In the genomic region with DNA sequence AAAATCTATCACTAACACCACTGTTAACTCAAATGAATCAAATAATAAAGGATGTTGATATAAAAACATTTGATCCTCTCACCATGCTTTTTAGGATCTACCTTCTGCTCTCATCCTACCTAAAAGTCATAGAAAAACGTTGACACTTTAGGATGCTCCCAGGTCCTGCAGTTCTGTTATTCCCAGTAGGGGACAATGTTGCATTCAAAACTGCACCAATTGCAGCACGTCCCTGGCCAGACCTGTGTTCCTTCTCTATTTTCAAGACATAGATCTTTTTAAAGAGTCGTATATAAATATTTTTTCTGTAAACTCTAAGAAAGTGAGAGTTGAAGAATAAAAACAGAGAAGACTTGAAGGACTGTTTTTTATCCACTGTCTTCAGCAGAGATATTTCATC, we compare ENCODE assay signal across 12 cellular contexts.
A peak's percentile ranks its signal among the peaks of the same experiment; 100 is the strongest.
DNase-seq lines count a peak whose midpoint lies in the region; TF ChIP-seq lines count a peak whose summit lies in the region.
"Had no signal": no experiment of that assay in that cellular context is flagged by ENCODE, and none has a peak within 500 bp of the region (broad histone marks: within the 10 kb centered on the region; RNA-seq: fewer than 3 reads in every experiment).

No MANE protein-coding gene starts in this region.

- TF ChIP-seq CTCF in Loucy (conservative IDR thresholded peaks at IDR 0.05; ENCODE audit: low read length) (peak; percentile 37), cardiac fibroblast (IDR thresholded peaks at IDR 0.05; ENCODE audit: low read depth, low read length) (peak; percentile 28), neutrophil (IDR thresholded peaks at IDR 0.05) (no peak)

- H3K27me3 ChIP-seq in Loucy (ENCODE audit: insufficient read depth, low read length, poor library complexity, severe bottlenecking) (no peaks in the 10 kb centered on the region), neutrophil (no peaks in the 10 kb centered on the region)

- H3K4me1 ChIP-seq in Loucy (ENCODE audit: insufficient read depth, low read length, poor library complexity, severe bottlenecking), result no peaks in the 10 kb centered on the region
- peaks cover 24 to 29% of the 10 kb centered on the region in 2 experiments for H3K4me1 ChIP-seq in neutrophil (ENCODE audit: control insufficient read depth in 1 of 2, insufficient read depth in 1 of 2, low read depth in 1 of 2, low read length in 1 of 2)

- H3F3A ChIP-seq in Loucy (ENCODE audit: low read depth), result no peaks in the 10 kb centered on the region

- H3K79me2 ChIP-seq in Loucy (ENCODE audit: insufficient read depth, low read length), result no peaks in the 10 kb centered on the region

- no peaks in the 10 kb centered on the region for H4K20me1 ChIP-seq in Loucy (ENCODE audit: insufficient read depth, low read length, poor library complexity, severe bottlenecking)

- DNase-seq in EH (ENCODE audit: low read depth) (peak; percentile 3), cardiac fibroblast (ENCODE audit: low read depth in 2 of 2) (no peak), RKO (ENCODE audit: low spot score) (no peak), D341Med (ENCODE audit: low spot score) (no peak)
- DNase-seq in stimulated activated naive CD4-positive, alpha-beta T cell treated with Interleukin-2 at 50 U/mL for 16 hours (lab: John Stamatoyannopoulos, UW), result no peak
- DNase-seq: activated CD4-positive, alpha-beta T cell treated with anti-CD3 and anti-CD28 coated beads for 1 hour; activated T-cell treated with anti-CD3 and anti-CD28 coated beads, Interleukin-2, amount 50 U/mL, for 72 hours; left cardiac atrium; naive thymus-derived CD4-positive, alpha-beta T cell; NCI-H2081 treated with DMSO at 0.1 percent for 48 hours had no signal

- no peaks in the 10 kb centered on the region for H3K9me3 ChIP-seq in Loucy (ENCODE audit: insufficient read depth, low read depth, low read length)
- H3K9me3 ChIP-seq in neutrophil, result no peaks in the 10 kb centered on the region

- H3K36me3 ChIP-seq in Loucy (ENCODE audit: insufficient read depth, low read length), result no peaks in the 10 kb centered on the region
- no peaks in the 10 kb centered on the region for H3K36me3 ChIP-seq in neutrophil

- peak overlapping the region; percentile 45 for H3K27ac ChIP-seq in neutrophil

- H3K4me2 ChIP-seq in Loucy (ENCODE audit: low read depth, low read length, poor library complexity, severe bottlenecking), result no peak overlapping the region

- H3K9ac ChIP-seq in Loucy (ENCODE audit: low read depth, low read length, poor library complexity, severe bottlenecking), result no peak overlapping the region

- no peak overlapping the region for H2AFZ ChIP-seq in Loucy (ENCODE audit: low read length)

- H3K4me3 ChIP-seq in Loucy (ENCODE audit: low read length, poor library complexity, severe bottlenecking) (no peak overlapping the region), cardiac fibroblast (replicated peaks in 1 of 2; ENCODE audit: low read depth in 2 of 2, low read length in 2 of 2) (no peak overlapping the region), neutrophil (ENCODE audit: low read depth in 1 of 2, low read length in 1 of 2) (no peak overlapping the region)

- no peaks in the 10 kb centered on the region for H3K9me2 ChIP-seq in Loucy (replicated peaks; ENCODE audit: low read depth, low read length)
